8 cellular contexts compared by ENCODE assay signal in genomic region chrX:15242899-15243555, GRCh38. TPM values are rescaled to one million over a fixed set of nuclear protein-coding genes. Genes with fewer than 3 reads are reported as not detected.
DNase-seq lines count a peak whose midpoint lies in the region; ATAC-seq, FAIRE-seq and TF ChIP-seq lines count a peak whose summit lies in the region.

No MANE protein-coding gene starts in this region.

- H3K9me3 ChIP-seq in heart right ventricle = no peaks in the 10 kb centered on the region

- no peaks in the 10 kb centered on the region for H3K36me3 Mint-ChIP-seq in T-cell

- DNase-seq in heart right ventricle (peak in 1 of 2 donors; percentile 4), Right ventricle myocardium superior (no peak), NAMALWA (ENCODE audit: low spot score) (peak; percentile 57), T-cell (peak in 25 of 34 experiments; percentile 0 to 37 (median 15)), dedifferentiated amniotic fluid mesenchymal stem cell (ENCODE audit: extremely low spot score) (peak; percentile 71), midbrain (lab: John Stamatoyannopoulos, UW) (peak; percentile 57), urothelium cell line (ENCODE audit: low spot score) (peak; percentile 6)

- H3K27ac ChIP-seq in heart right ventricle = no peak overlapping the region

- WGBS in heart right ventricle, 2 donors = 22 to 27% methylated on average over 5 of the region's 5 CpGs

- FAIRE-seq in urothelium cell line (lab: Jason Lieb, UNC) = no peak

- ATAC-seq in heart right ventricle (no peak), Right ventricle myocardium superior (ENCODE audit: poor library complexity) (no peak), T-cell (replicated peaks in 1 of 4) (no peak), GM21737 (IDR thresholded peaks at IDR 0.05; ENCODE audit: unreplicated experiment) (no peak)

- CTCF ChIA-PET in T-cell (lab: Charles Lee) = interaction anchor here (0.6 to 1.5 kb wide), 9 partner anchors 9 to 1551 kb away, joined by 3 to 10 read pairs (median 5); no protein-coding TSS in a partner anchor

- no peak overlapping the region for H3K27ac Mint-ChIP-seq in T-cell

- no peak overlapping the region for H3K4me3 Mint-ChIP-seq in T-cell

- peak in 8 of 9 donors; percentile 16 to 68 (median 54) for TF ChIP-seq CTCF in heart right ventricle (IDR thresholded peaks at IDR 0.05)

- peaks cover 0 to 40% (median 0%) of the 10 kb centered on the region in 7 donors for H3K27me3 ChIP-seq in heart right ventricle

- H3K27me3 Mint-ChIP-seq in T-cell = peaks cover 0 to 3% of the 10 kb centered on the region in 2 donors

- H3K9me3 Mint-ChIP-seq in T-cell = no peaks in the 10 kb centered on the region

- POLR2A ChIA-PET in T-cell (lab: Charles Lee) = no interaction called here

- H3K4me3 ChIP-seq in heart right ventricle = no peak overlapping the region

- intact Hi-C loops in heart right ventricle (cut with DNase I) (loop anchor here in 7 of 10 donors (2.0 to 10.0 kb wide), 7 partner anchors 1146 to 1208 kb away; no protein-coding TSS in a partner anchor), Right ventricle myocardium superior (cut with DNase I) (no loop called here)

- peaks cover 0 to 2% (median 0%) of the 10 kb centered on the region in 3 donors for H3K4me1 Mint-ChIP-seq in T-cell

- no peaks in the 10 kb centered on the region for H3K36me3 ChIP-seq in heart right ventricle

- H3K4me1 ChIP-seq in heart right ventricle = no peaks in the 10 kb centered on the region

RNA-seq across cellular contexts. Expression of gene ASB9, which starts 26.9 kb away (rescaled TPM):
- total RNA-seq in heart right ventricle (1 to 10 TPM in 2 of 10 donors, under 1 TPM in 8; 0.39 to 1.5 (median 0.86) TPM), Right ventricle myocardium superior (0.70 TPM), T-cell (1 to 10 TPM in 1 of 5 donors, under 1 TPM in 3, not detected in 1; 0.23 to 1.3 (median 0.46) TPM)
- polyA plus RNA-seq in heart right ventricle = 1 to 10 TPM in 1 of 2 donors, under 1 TPM in 1; 0.59 to 1.6 TPM
